ENCODE assay signal across 3 cellular contexts in genomic region chr11:111823131-111823530, GRCh38.
TF ChIP-seq lines count a peak whose summit lies in the region.

No MANE protein-coding gene starts in this region.

TF ChIP-seq in liver, 16 proteins besides CTCF, POLR2A, EP300 and RAD21:
- TF ChIP-seq HNF4A (conservative IDR thresholded peaks at IDR 0.05): no peak
- no peak for TF ChIP-seq FOXA1 (IDR thresholded peaks at IDR 0.05)
- TF ChIP-seq YY1 (IDR thresholded peaks at IDR 0.05): no peak
- TF ChIP-seq EGR1 (IDR thresholded peaks at IDR 0.05; ENCODE audit: low read depth in 2 of 2): no peak
- no peak for TF ChIP-seq ATF3 (IDR thresholded peaks at IDR 0.05)
- TF ChIP-seq REST (IDR thresholded peaks at IDR 0.05): no peak
- TF ChIP-seq TAF1 (conservative IDR thresholded peaks at IDR 0.05): no peak
- no peak for TF ChIP-seq GABPA (IDR thresholded peaks at IDR 0.05 in 1 of 2, conservative IDR thresholded peaks at IDR 0.05 in 1 of 2)
- TF ChIP-seq ZBTB33 (IDR thresholded peaks at IDR 0.05): no peak
- TF ChIP-seq MAX (IDR thresholded peaks at IDR 0.05): no peak
- TF ChIP-seq SP1 (IDR thresholded peaks at IDR 0.05): no peak
- TF ChIP-seq HNF4G (IDR thresholded peaks at IDR 0.05): no peak
- TF ChIP-seq FOXA2 (IDR thresholded peaks at IDR 0.05): no peak
- TF ChIP-seq JUND (IDR thresholded peaks at IDR 0.05): no peak
- no peak for TF ChIP-seq NR2F2 (IDR thresholded peaks at IDR 0.05)
- no peak for TF ChIP-seq RXRA (IDR thresholded peaks at IDR 0.05)

TF ChIP-seq in HepG2, 621 proteins besides CTCF, POLR2A, EP300 and RAD21:
- TF ChIP-seq CERS6 (CRISPR knock-in tag; IDR thresholded peaks at IDR 0.05): no peak
TF ChIP-seq in HepG2: peak in this region for 0.

TF ChIP-seq in WTC11, 78 proteins besides CTCF, POLR2A, EP300 and RAD21:
- TF ChIP-seq ATF2 (CRISPR knock-in tag; IDR thresholded peaks at IDR 0.05; ENCODE audit: borderline replicate concordance, low read depth) (no peak), E2F4 (CRISPR knock-in tag; IDR thresholded peaks at IDR 0.05; ENCODE audit: borderline replicate concordance, low read depth) (no peak), NFYB (CRISPR knock-in tag; conservative IDR thresholded peaks at IDR 0.05; ENCODE audit: low read depth) (no peak), NR1H2 (CRISPR knock-in tag; IDR thresholded peaks at IDR 0.05) (no peak), ZNF281 (CRISPR knock-in tag; IDR thresholded peaks at IDR 0.05) (no peak), MAX (CRISPR knock-in tag; IDR thresholded peaks at IDR 0.05) (0 out of 2 replicates have a peak, but pooled peaks have one; percentile 27)
